9 cellular contexts compared by ENCODE assay signal in the genomic region with DNA sequence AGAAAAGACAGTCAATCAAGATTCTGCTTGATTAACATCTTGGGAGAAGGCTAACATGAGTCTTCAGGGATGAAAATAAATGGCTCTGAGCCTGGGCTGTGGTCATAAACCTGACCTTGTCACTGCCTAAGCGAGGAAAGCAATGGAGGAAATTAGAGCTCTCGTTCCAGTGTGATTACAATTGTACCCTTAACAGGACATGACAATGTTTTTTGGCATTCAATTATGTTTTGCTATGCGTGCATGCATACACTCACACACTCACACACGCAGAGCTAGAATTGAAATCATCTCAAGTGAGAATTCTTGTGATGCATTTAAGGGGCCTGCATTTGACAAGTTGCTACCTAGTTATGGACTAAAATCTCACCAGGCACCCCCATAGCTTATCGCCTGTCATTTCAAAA. TPM values are rescaled to one million over a fixed set of nuclear protein-coding genes. Genes with fewer than 3 reads are reported as not detected.
DNase-seq lines count a peak whose midpoint lies in the region; ATAC-seq, FAIRE-seq and TF ChIP-seq lines count a peak whose summit lies in the region.
"Had no signal": no experiment of that assay in that cellular context is flagged by ENCODE, and none has a peak within 500 bp of the region (broad histone marks: within the 10 kb centered on the region; RNA-seq: fewer than 3 reads in every experiment).

No MANE protein-coding gene starts in this region.

- H3K27ac Mint-ChIP-seq in activated naive CD4-positive, alpha-beta T cell treated with anti-CD3 and anti-CD28 coated beads for 36 hours = no peak overlapping the region

- H3K4me3 ChIP-seq in effector memory CD4-positive, alpha-beta T cell (ENCODE audit: insufficient read depth, low read depth, low read length, poor library complexity, severe bottlenecking) = peak overlapping the region; percentile 35

- no peaks in the 10 kb centered on the region for H3K27me3 ChIP-seq in effector memory CD4-positive, alpha-beta T cell (replicated peaks; ENCODE audit: control insufficient read depth, insufficient read depth, low read length, poor library complexity, severe bottlenecking)

- H3K4me3 Mint-ChIP-seq in activated naive CD4-positive, alpha-beta T cell treated with anti-CD3 and anti-CD28 coated beads for 36 hours = no peak overlapping the region

- CTCF ChIA-PET in activated naive CD4-positive, alpha-beta T cell treated with anti-CD3 and anti-CD28 coated beads for 36 hours (lab: Charles Lee) = interaction anchor here (0.7 to 2.5 kb wide), 11 partner anchors 9 to 116 kb away, joined by 3 to 13 read pairs (median 6); a partner anchor contains a TSS

- H3K27ac ChIP-seq in effector memory CD4-positive, alpha-beta T cell (ENCODE audit: insufficient read depth, low read length, poor library complexity, severe bottlenecking) = peak overlapping the region; percentile 93

- ATAC-seq in GM19351 (IDR thresholded peaks at IDR 0.05; ENCODE audit: unreplicated experiment) = peak; percentile 13
- ATAC-seq in HG03280 (IDR thresholded peaks at IDR 0.05; ENCODE audit: unreplicated experiment) = peak; percentile 13
- ATAC-seq in GM18868 (IDR thresholded peaks at IDR 0.05; ENCODE audit: unreplicated experiment) = no peak
- no peak for ATAC-seq in GM21737 (IDR thresholded peaks at IDR 0.05; ENCODE audit: unreplicated experiment)

- no peaks in the 10 kb centered on the region for H3K27me3 Mint-ChIP-seq in activated naive CD4-positive, alpha-beta T cell treated with anti-CD3 and anti-CD28 coated beads for 36 hours (ENCODE audit: low read depth)

- DNase-seq in AG08395 (ENCODE audit: low spot score) (peak; percentile 59), GM12892 (ENCODE audit: insufficient read length) (no peak)
- DNase-seq in effector memory CD4-positive, alpha-beta T cell = no peak
- no peak for DNase-seq in activated naive CD4-positive, alpha-beta T cell treated with anti-CD3 and anti-CD28 coated beads for 36 hours

- H3K4me1 ChIP-seq in effector memory CD4-positive, alpha-beta T cell (ENCODE audit: control insufficient read depth, insufficient read depth, low read length, poor library complexity, severe bottlenecking) = peaks cover 41% of the 10 kb centered on the region

- peaks cover 4% of the 10 kb centered on the region for H3K36me3 Mint-ChIP-seq in activated naive CD4-positive, alpha-beta T cell treated with anti-CD3 and anti-CD28 coated beads for 36 hours (ENCODE audit: low read depth)

- no peak for FAIRE-seq in GM12892 (lab: Jason Lieb, UNC)

- intact Hi-C loops in activated naive CD4-positive, alpha-beta T cell treated with anti-CD3 and anti-CD28 coated beads for 36 hours (cut with micrococcal nuclease) = loop anchor here (1.0 to 10.0 kb wide), 16 partner anchors 10 to 1579 kb away; a partner anchor contains a TSS

- H3K9me3 ChIP-seq in effector memory CD4-positive, alpha-beta T cell (ENCODE audit: control insufficient read depth, low read length) = no peaks in the 10 kb centered on the region

- peaks cover 3% of the 10 kb centered on the region for H3K9me3 Mint-ChIP-seq in activated naive CD4-positive, alpha-beta T cell treated with anti-CD3 and anti-CD28 coated beads for 36 hours

- no peaks in the 10 kb centered on the region for H3K36me3 ChIP-seq in effector memory CD4-positive, alpha-beta T cell (ENCODE audit: control insufficient read depth, insufficient read depth, low read length)

- peaks cover 4% of the 10 kb centered on the region for H3K4me1 Mint-ChIP-seq in activated naive CD4-positive, alpha-beta T cell treated with anti-CD3 and anti-CD28 coated beads for 36 hours (ENCODE audit: low read depth)

- TF ChIP-seq POLR2A in GM12892 (IDR thresholded peaks at IDR 0.05; ENCODE audit: low read depth, low read length) = no peak

RNA-seq across cellular contexts. Expression of a gene that starts 24.1 kb away (rescaled TPM):
- under 1 TPM; 0.44 to 0.67 TPM for total RNA-seq in activated naive CD4-positive, alpha-beta T cell treated with anti-CD3 and anti-CD28 coated beads for 36 hours
- polyA plus RNA-seq in GM12892 (2012; ENCODE audit: missing spikeins) = not detected
- total RNA-seq: temporal lobe had no signal

RNA-seq across cellular contexts. Expression of a gene that starts 34.4 kb away (rescaled TPM):
- total RNA-seq in activated naive CD4-positive, alpha-beta T cell treated with anti-CD3 and anti-CD28 coated beads for 36 hours = not detected
- polyA plus RNA-seq in GM12892 (2012; ENCODE audit: missing spikeins) = not detected

Comparison
In these comparisons a context has a peak if more than half of its experiments do, and no peak if none do; other contexts are left out.
1. ATAC-seq: peak in GM19351 (single experiment) and HG03280 (single experiment); none in GM18868 (single experiment) and GM21737 (single experiment).